ENCODE assay signal across 2 cellular contexts in the genomic region with DNA sequence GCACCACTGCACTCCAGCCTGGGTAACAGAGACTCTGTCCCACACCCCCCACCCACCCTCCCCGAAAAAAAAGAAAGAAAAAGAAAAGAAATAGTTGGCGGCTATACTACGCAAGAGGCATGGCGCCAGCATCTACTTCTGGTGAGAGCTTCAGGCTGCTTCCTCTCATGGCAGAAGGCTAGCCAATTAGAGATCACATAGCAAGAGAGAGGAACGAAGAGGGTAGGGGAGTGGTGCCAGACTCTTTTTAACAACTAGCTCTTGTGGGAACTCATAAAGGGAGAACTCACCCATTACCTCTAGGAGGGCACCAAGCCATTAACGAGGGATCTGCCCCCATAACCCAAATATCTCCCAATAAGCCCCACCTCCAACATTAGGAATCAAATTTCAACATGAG.
TF ChIP-seq lines count a peak whose summit lies in the region.

No MANE protein-coding gene starts in this region.

TF ChIP-seq in SK-N-SH, 30 proteins besides CTCF, POLR2A, EP300 and RAD21:
- TF ChIP-seq PBX3 (IDR thresholded peaks at IDR 0.05) (no peak), TCF12 (IDR thresholded peaks at IDR 0.05) (no peak)
- TF ChIP-seq, protein P1, sequence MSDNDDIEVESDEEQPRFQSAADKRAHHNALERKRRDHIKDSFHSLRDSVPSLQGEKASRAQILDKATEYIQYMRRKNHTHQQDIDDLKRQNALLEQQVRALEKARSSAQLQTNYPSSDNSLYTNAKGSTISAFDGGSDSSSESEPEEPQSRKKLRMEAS (IDR thresholded peaks at IDR 0.05; ENCODE audit: low read depth), result no peak

TF ChIP-seq in SK-N-SH treated with all-trans-retinoic acid at 6 μM for 48 hours, 23 proteins besides CTCF, POLR2A, EP300 and RAD21:
- TF ChIP-seq PATZ1 (CRISPR knock-in tag; IDR thresholded peaks at IDR 0.05; ENCODE audit: borderline replicate concordance) (no peak), ZC3H10 (CRISPR knock-in tag; IDR thresholded peaks at IDR 0.05) (no peak), ARNTL (CRISPR knock-in tag; IDR thresholded peaks at IDR 0.05; ENCODE audit: borderline replicate concordance, low read depth) (no peak), ZNF565 (CRISPR knock-in tag; conservative IDR thresholded peaks at IDR 0.05; ENCODE audit: low read depth) (no peak), ZNF70 (CRISPR knock-in tag; IDR thresholded peaks at IDR 0.05) (no peak)
- TF ChIP-seq, protein P2, sequence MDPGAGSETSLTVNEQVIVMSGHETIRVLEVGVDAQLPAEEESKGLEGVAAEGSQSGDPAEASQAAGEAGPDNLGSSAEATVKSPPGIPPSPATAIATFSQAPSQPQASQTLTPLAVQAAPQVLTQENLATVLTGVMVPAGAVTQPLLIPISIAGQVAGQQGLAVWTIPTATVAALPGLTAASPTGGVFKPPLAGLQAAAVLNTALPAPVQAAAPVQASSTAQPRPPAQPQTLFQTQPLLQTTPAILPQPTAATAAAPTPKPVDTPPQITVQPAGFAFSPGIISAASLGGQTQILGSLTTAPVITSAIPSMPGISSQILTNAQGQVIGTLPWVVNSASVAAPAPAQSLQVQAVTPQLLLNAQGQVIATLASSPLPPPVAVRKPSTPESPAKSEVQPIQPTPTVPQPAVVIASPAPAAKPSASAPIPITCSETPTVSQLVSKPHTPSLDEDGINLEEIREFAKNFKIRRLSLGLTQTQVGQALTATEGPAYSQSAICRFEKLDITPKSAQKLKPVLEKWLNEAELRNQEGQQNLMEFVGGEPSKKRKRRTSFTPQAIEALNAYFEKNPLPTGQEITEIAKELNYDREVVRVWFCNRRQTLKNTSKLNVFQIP (CRISPR knock-in tag; IDR thresholded peaks at IDR 0.05; ENCODE audit: borderline replicate concordance, low read depth), result no peak
